Comparison of ENCODE assay signal across 1 cellular context in genomic region chr5:405421-405820, GRCh38.
TF ChIP-seq lines count a peak whose summit lies in the region.

No MANE protein-coding gene starts in this region.

TF ChIP-seq in IMR-90, 13 proteins besides CTCF, POLR2A, EP300 and RAD21 (continued from another document):
- TF ChIP-seq MXI1 (IDR thresholded peaks at IDR 0.05; ENCODE audit: borderline replicate concordance, low read depth, low read length) (no peak), CEBPB (IDR thresholded peaks at IDR 0.05; ENCODE audit: low read depth, low read length) (no peak), NFE2L2 (IDR thresholded peaks at IDR 0.05; ENCODE audit: low read depth, low read length) (no peak), MAZ (IDR thresholded peaks at IDR 0.05; ENCODE audit: borderline replicate concordance, low read depth, low read length) (no peak), ELK1 (IDR thresholded peaks at IDR 0.05; ENCODE audit: borderline replicate concordance, low read depth, low read length) (no peak), MAFK (IDR thresholded peaks at IDR 0.05; ENCODE audit: low read depth, low read length) (no peak), RFX5 (IDR thresholded peaks at IDR 0.05; ENCODE audit: low read depth, low read length) (no peak), RCOR1 (IDR thresholded peaks at IDR 0.05; ENCODE audit: insufficient replicate concordance, low read length) (no peak)
